ENCODE assay signal across 3 cellular contexts in the genomic region with DNA sequence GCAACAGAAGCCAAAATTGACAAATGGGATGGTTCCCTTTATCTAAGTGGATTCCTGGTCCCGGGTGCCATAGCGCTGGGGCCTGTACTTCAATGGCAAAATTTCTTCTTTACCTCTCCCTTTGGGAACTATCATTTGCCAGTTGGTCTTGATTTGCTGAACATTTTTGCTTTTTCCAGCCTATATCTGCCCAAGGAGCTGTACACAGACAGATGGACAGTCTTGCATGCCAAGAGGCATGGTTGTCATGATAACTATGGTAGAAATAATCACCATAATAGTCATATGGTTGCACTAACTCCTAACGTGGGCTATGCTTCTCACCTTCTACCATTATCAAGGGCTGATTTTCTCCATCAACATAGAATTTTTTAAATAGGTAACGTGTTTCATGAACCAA.
"Had no signal": no experiment of that assay in that cellular context is flagged by ENCODE, and none has a peak within 500 bp of the region (broad histone marks: within the 10 kb centered on the region; RNA-seq: fewer than 3 reads in every experiment).

No MANE protein-coding gene starts in this region.

- ATAC-seq: GM12878 had no signal

- H3K4me3 ChIP-seq: GM12878 had no signal

- DNase-seq: GDM1, GF-D8 had no signal
